15 cellular contexts compared by ENCODE assay signal in genomic region chr5:56693220-56693579, GRCh38.
DNase-seq lines count a peak whose midpoint lies in the region.
"Had no signal": no experiment of that assay in that cellular context is flagged by ENCODE, and none has a peak within 500 bp of the region (broad histone marks: within the 10 kb centered on the region; RNA-seq: fewer than 3 reads in every experiment).

No MANE protein-coding gene starts in this region.

- H3K36me3 Mint-ChIP-seq in T-helper 1 cell treated with Interleukin-12 subunit alpha and Interleukin-12 subunit beta and Interleukin-4 antibody, amounts not matched to agents 30 μg/mL and 1 μg/mL, for 36 hours (ENCODE audit: low read depth): peaks cover 10% of the 10 kb centered on the region

- H3K27me3 Mint-ChIP-seq in T-helper 1 cell treated with Interleukin-12 subunit alpha and Interleukin-12 subunit beta and Interleukin-4 antibody, amounts not matched to agents 30 μg/mL and 1 μg/mL, for 36 hours (ENCODE audit: low read depth): no peaks in the 10 kb centered on the region

- intact Hi-C loops in head of caudate nucleus (cut with DNase I): no loop called here

- peaks cover 57% of the 10 kb centered on the region for H3K4me1 Mint-ChIP-seq in T-helper 1 cell treated with Interleukin-12 subunit alpha and Interleukin-12 subunit beta and Interleukin-4 antibody, amounts not matched to agents 30 μg/mL and 1 μg/mL, for 36 hours (ENCODE audit: low read depth)

- peak overlapping the region; percentile 82 for H3K27ac Mint-ChIP-seq in T-helper 1 cell treated with Interleukin-12 subunit alpha and Interleukin-12 subunit beta and Interleukin-4 antibody, amounts not matched to agents 30 μg/mL and 1 μg/mL, for 36 hours

- H3K4me3 Mint-ChIP-seq in T-helper 1 cell treated with Interleukin-12 subunit alpha and Interleukin-12 subunit beta and Interleukin-4 antibody, amounts not matched to agents 30 μg/mL and 1 μg/mL, for 36 hours: peak overlapping the region; percentile 25

- peaks cover 5% of the 10 kb centered on the region for H3K9me3 Mint-ChIP-seq in T-helper 1 cell treated with Interleukin-12 subunit alpha and Interleukin-12 subunit beta and Interleukin-4 antibody, amounts not matched to agents 30 μg/mL and 1 μg/mL, for 36 hours

- DNase-seq in T-helper 1 cell (no peak), head of caudate nucleus (peak in 40 of 42 donors; percentile 27 to 83 (median 58)), T1000 (lab: John Stamatoyannopoulos, UW) (no peak), hepatic stellate cell (ENCODE audit: low spot score) (no peak)
- peak; percentile 42 for DNase-seq in activated CD8-positive, alpha-beta memory T cell treated with anti-CD3 and anti-CD28 coated beads, Interleukin-2, amount 50 U/mL, for 4 hours
- DNase-seq in stimulated activated CD8-positive, alpha-beta memory T cell treated with anti-CD3 and anti-CD28 coated beads, Interleukin-2, amount 100 ng/mL, for 48 hours (ENCODE audit: low read depth in 2 of 2): peak; percentile 5 to 39
- DNase-seq in central memory CD4-positive, alpha-beta T cell: no peak
- DNase-seq: Caco-2, GF-D8, H7, Karpas-422, NCI-H1694 treated with DMSO at 0.1 percent for 48 hours, NCI-H526 treated with DMSO at 0.1 percent for 48 hours, thyroid gland had no signal

Comparison
In these comparisons a context has a peak if more than half of its experiments do, and no peak if none do; other contexts are left out.
1. DNase-seq: peak in activated CD8-positive, alpha-beta memory T cell treated with anti-CD3 and anti-CD28 coated beads, Interleukin-2, amount 50 U/mL, for 4 hours (single experiment), head of caudate nucleus (40 of 42) and stimulated activated CD8-positive, alpha-beta memory T cell treated with anti-CD3 and anti-CD28 coated beads, Interleukin-2, amount 100 ng/mL, for 48 hours (2 of 2); none in T-helper 1 cell (0 of 5), central memory CD4-positive, alpha-beta T cell (single experiment), T1000 (single experiment) and hepatic stellate cell (single experiment).